ENCODE assay signal across 17 cellular contexts in the genomic region with DNA sequence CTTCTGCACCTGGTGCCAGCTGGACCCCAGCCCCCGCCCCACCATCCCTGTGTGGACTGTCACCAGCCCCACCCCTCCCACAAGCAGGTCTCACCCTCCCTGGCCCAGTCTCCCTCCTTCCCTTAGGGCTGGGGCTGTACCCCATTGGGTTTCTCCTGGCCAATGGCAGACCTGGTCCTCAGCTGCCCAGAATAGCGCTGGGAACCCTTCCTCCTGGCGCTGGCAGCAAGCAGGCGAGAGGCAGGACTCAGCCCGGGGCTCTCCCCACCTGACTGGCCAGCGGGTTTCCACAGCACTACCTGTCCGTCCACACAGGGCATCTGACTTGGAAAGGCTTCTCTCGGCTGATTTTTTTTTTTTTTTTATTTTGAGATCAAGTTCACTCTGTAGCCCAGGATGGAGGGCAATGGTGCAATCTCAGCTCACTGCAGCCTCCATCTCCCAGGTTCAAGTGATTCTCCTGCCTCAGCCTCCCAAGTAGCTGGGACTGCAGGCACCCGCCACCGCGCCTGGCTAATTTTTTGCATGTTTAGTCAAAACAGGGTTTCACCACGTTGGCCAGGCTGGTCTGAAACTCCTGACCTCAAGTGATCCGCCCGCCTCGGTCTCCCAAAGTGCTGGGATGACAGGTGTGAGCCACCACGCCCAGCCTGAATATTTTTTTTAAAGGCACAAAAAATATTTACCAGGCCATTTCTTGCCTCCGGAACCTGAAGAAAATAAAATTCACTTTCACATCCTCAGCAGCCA. TPM values are rescaled to one million over a fixed set of nuclear protein-coding genes. Genes with fewer than 3 reads are reported as not detected.
"Had no signal": no experiment of that assay in that cellular context is flagged by ENCODE, and none has a peak within 500 bp of the region (broad histone marks: within the 10 kb centered on the region; RNA-seq: fewer than 3 reads in every experiment).

No MANE protein-coding gene starts in this region.

- H3K4me3 Mint-ChIP-seq: effector memory CD8-positive, alpha-beta T cell; naive thymus-derived CD4-positive, alpha-beta T cell; nephron progenitor cell had no signal

- DNase-seq: esophagus squamous epithelium; kidney; left colon; mammary epithelial cell; psoas muscle; sigmoid colon; stimulated activated naive CD4-positive, alpha-beta T cell treated with Interleukin-2 at 50 U/mL for 16 hours had no signal

- H3K36me3 ChIP-seq: esophagus squamous epithelium, neutrophil, sigmoid colon had no signal

- H3K4me3 ChIP-seq: esophagus squamous epithelium, psoas muscle, sigmoid colon, skin epidermis had no signal

- H3K27ac ChIP-seq: esophagus squamous epithelium, neutrophil, psoas muscle, sigmoid colon, skin epidermis had no signal

- H3K4me1 ChIP-seq: esophagus squamous epithelium, psoas muscle, sigmoid colon had no signal

- H3K27ac Mint-ChIP-seq: effector memory CD8-positive, alpha-beta T cell; naive thymus-derived CD4-positive, alpha-beta T cell; nephron progenitor cell had no signal

- H3K9me3 ChIP-seq: neutrophil had no signal

- ATAC-seq: effector memory CD8-positive, alpha-beta T cell; left colon had no signal

RNA-seq across cellular contexts. Expression of a gene that starts 21.6 kb away (rescaled TPM):
- total RNA-seq: epithelial cell of proximal tubule; esophagus squamous epithelium; left colon; mammary epithelial cell; mesenteric fat pad; mononuclear cell; naive thymus-derived CD4-positive, alpha-beta T cell; osteoblast had no signal
- polyA plus RNA-seq: mammary epithelial cell; naive thymus-derived CD4-positive, alpha-beta T cell; urinary bladder had no signal
